In genomic region chr3:142888484-142889262, GRCh38 we compare ENCODE assay signal across 1 cellular context.
TF ChIP-seq lines count a peak whose summit lies in the region.

Gene PCOLCE2, minus strand, starts transcription at chr3:142889083. Its CDS starts 187 bp downstream, at chr3:142888896.

TF ChIP-seq in HepG2, 621 proteins besides CTCF, POLR2A, EP300 and RAD21 (continued from another document and continues in another):
- TF ChIP-seq ZBTB38 (CRISPR knock-in tag; IDR thresholded peaks at IDR 0.05) (peak; percentile 9; the same call in 1 of the 2 replicates), PHF20 (CRISPR knock-in tag; IDR thresholded peaks at IDR 0.05) (peak; percentile 48; the same call in 1 of the 2 replicates), ZNF552 (CRISPR knock-in tag; IDR thresholded peaks at IDR 0.05; ENCODE audit: borderline replicate concordance) (peak; percentile 66; the same call in 1 of the 2 replicates), NKX3-1 (CRISPR knock-in tag; IDR thresholded peaks at IDR 0.05) (peak; percentile 40; the same call in 1 of the 2 replicates), AHDC1 (CRISPR knock-in tag; IDR thresholded peaks at IDR 0.05; ENCODE audit: borderline replicate concordance) (no peak), NFRKB (IDR thresholded peaks at IDR 0.05) (no peak), POGK (CRISPR knock-in tag; conservative IDR thresholded peaks at IDR 0.05) (peak; percentile 69), SAFB2 (CRISPR knock-in tag; IDR thresholded peaks at IDR 0.05; ENCODE audit: borderline replicate concordance, low read depth) (peak; percentile 85; the same call in 1 of the 2 replicates), NFAT5 (CRISPR knock-in tag; IDR thresholded peaks at IDR 0.05) (peak; percentile 82; the same call in 1 of the 2 replicates), ZNF670 (CRISPR knock-in tag; IDR thresholded peaks at IDR 0.05; ENCODE audit: borderline replicate concordance) (no peak), TP53 (CRISPR knock-in tag; conservative IDR thresholded peaks at IDR 0.05) (no peak), NR1H2 (CRISPR knock-in tag; IDR thresholded peaks at IDR 0.05; ENCODE audit: borderline replicate concordance, low read depth) (no peak), NR0B2 (CRISPR knock-in tag; IDR thresholded peaks at IDR 0.05) (no peak), ZNF430 (CRISPR knock-in tag; IDR thresholded peaks at IDR 0.05) (0 out of 2 replicates have a peak, but pooled peaks have one; percentile 56), HNRNPL (IDR thresholded peaks at IDR 0.05; ENCODE audit: low read depth, low read length) (0 out of 2 replicates have a peak, but pooled peaks have one; percentile 13), ZNF292 (CRISPR knock-in tag; IDR thresholded peaks at IDR 0.05; ENCODE audit: borderline replicate concordance, low read depth) (peak; percentile 58; the same call in 1 of the 2 replicates), AKNA (CRISPR knock-in tag; IDR thresholded peaks at IDR 0.05; ENCODE audit: borderline replicate concordance) (peak; percentile 92), KIAA2018 (CRISPR knock-in tag; IDR thresholded peaks at IDR 0.05; ENCODE audit: borderline replicate concordance) (no peak), ARHGAP35 (CRISPR knock-in tag; IDR thresholded peaks at IDR 0.05; ENCODE audit: borderline replicate concordance) (peak; percentile 44; the same call in 1 of the 2 replicates), ZNF263 (CRISPR knock-in tag; IDR thresholded peaks at IDR 0.05) (0 out of 2 replicates have a peak, but pooled peaks have one; percentile 30), PHB2 (IDR thresholded peaks at IDR 0.05; ENCODE audit: partially characterized antibody) (no peak), ZNF564 (CRISPR knock-in tag; IDR thresholded peaks at IDR 0.05) (peak; percentile 63; the same call in 1 of the 2 replicates), ZNF225 (CRISPR knock-in tag; IDR thresholded peaks at IDR 0.05) (peak; percentile 63; the same call in 1 of the 2 replicates), ISL2 (CRISPR knock-in tag; IDR thresholded peaks at IDR 0.05) (peak; percentile 17; the same call in 1 of the 2 replicates), ZNF205 (CRISPR knock-in tag; IDR thresholded peaks at IDR 0.05) (no peak)
